ENCODE assay signal across 28 cellular contexts in genomic region chr6:163513570-163514166, GRCh38.
DNase-seq lines count a peak whose midpoint lies in the region; ATAC-seq and TF ChIP-seq lines count a peak whose summit lies in the region.
"Had no signal": no experiment of that assay in that cellular context is flagged by ENCODE, and none has a peak within 500 bp of the region (broad histone marks: within the 10 kb centered on the region; RNA-seq: fewer than 3 reads in every experiment).

No MANE protein-coding gene starts in this region.

- H3K9me2 ChIP-seq in MM.1S (replicated peaks; ENCODE audit: insufficient read depth, low read length): no peaks in the 10 kb centered on the region

- no peak overlapping the region for H3K9ac ChIP-seq in MM.1S (ENCODE audit: low read length)
- H3K9ac ChIP-seq: SK-N-SH had no signal

- WGBS in right lobe of liver (ENCODE audit: insufficient coverage, low coverage, low lambda C conversion rate, missing lambda C conversion rate): 85% methylated on average over 2 of the region's 2 CpGs

- no peak for TF ChIP-seq CTCF in right lobe of liver (IDR thresholded peaks at IDR 0.05)
- no peak for TF ChIP-seq CTCF in upper lobe of right lung (IDR thresholded peaks at IDR 0.05)
- no peak for TF ChIP-seq CTCF in MM.1S (IDR thresholded peaks at IDR 0.05; ENCODE audit: low read length)

- H3K4me1 ChIP-seq in right lobe of liver (peaks cover 0 to 17% (median 2%) of the 10 kb centered on the region in 4 donors), upper lobe of right lung (no peaks in the 10 kb centered on the region), MM.1S (ENCODE audit: low read length) (no peaks in the 10 kb centered on the region)
- H3K4me1 ChIP-seq: uterus had no signal

- intact Hi-C loops in Right ventricle myocardium superior (cut with DNase I) (no loop called here), cardiac septum (cut with DNase I) (no loop called here), right lobe of liver (cut with DNase I) (no loop called here), upper lobe of right lung (cut with DNase I) (no loop called here)

- H2AFZ ChIP-seq in MM.1S (ENCODE audit: low read length): no peak overlapping the region

- H3K9me3 ChIP-seq in right lobe of liver (no peaks in the 10 kb centered on the region), upper lobe of right lung (no peaks in the 10 kb centered on the region), MM.1S (replicated peaks; ENCODE audit: insufficient read depth, low read length) (no peaks in the 10 kb centered on the region)
- H3K9me3 ChIP-seq: SK-N-SH, suprapubic skin had no signal

- TF ChIP-seq POLR2A in erythroblast (IDR thresholded peaks at IDR 0.05; ENCODE audit: low read length) (no peak), right lobe of liver (IDR thresholded peaks at IDR 0.05) (no peak)

- peaks cover 19% of the 10 kb centered on the region for H3K79me2 ChIP-seq in MM.1S (ENCODE audit: low read length)

- H3K27me3 ChIP-seq in right lobe of liver (no peaks in the 10 kb centered on the region), upper lobe of right lung (no peaks in the 10 kb centered on the region), MM.1S (replicated peaks; ENCODE audit: insufficient read depth, low read length) (no peaks in the 10 kb centered on the region)
- H3K27me3 ChIP-seq: suprapubic skin, uterus had no signal

- peak overlapping the region in 1 of 3 donors; percentile 5 for H3K27ac ChIP-seq in right lobe of liver
- no peak overlapping the region for H3K27ac ChIP-seq in upper lobe of right lung
- H3K27ac ChIP-seq in MM.1S (ENCODE audit: low read length): no peak overlapping the region
- H3K27ac ChIP-seq: epithelial cell of prostate, suprapubic skin, uterus had no signal

- no peaks in the 10 kb centered on the region for H3F3A ChIP-seq in MM.1S (ENCODE audit: insufficient read depth, low read length)

- H3K36me3 ChIP-seq in right lobe of liver (no peaks in the 10 kb centered on the region), upper lobe of right lung (no peaks in the 10 kb centered on the region), MM.1S (replicated peaks; ENCODE audit: insufficient read depth, low read length) (no peaks in the 10 kb centered on the region)
- H3K36me3 ChIP-seq: suprapubic skin, uterus had no signal

- H4K20me1 ChIP-seq in MM.1S (ENCODE audit: insufficient read depth, low read length): no peaks in the 10 kb centered on the region

- DNase-seq in Right ventricle myocardium superior (no peak), cardiac septum (ENCODE audit: low spot score) (no peak), erythroblast (lab: John Stamatoyannopoulos, UW) (peak; percentile 44 to 67), right lobe of liver (peak in 1 of 3 donors; percentile 55), upper lobe of right lung (no peak), MM.1S (no peak), nucleus accumbens (lab: John Stamatoyannopoulos, UW) (no peak)
- DNase-seq: activated B cell treated with CpG ODN at 0.5 μM for 24 hours; activated CD4-positive, alpha-beta T cell treated with anti-CD3 and anti-CD28 coated beads, Interleukin-2, amount 50 U/mL, for 4 hours; activated CD8-positive, alpha-beta memory T cell treated with anti-CD3 and anti-CD28 coated beads, Interleukin-2, amount 50 U/mL, for 4 hours; DMS53; effector CD4-positive, alpha-beta T cell; H9; hypothalamus; NCI-H1092 treated with DMSO at 0.1 percent for 48 hours; NCI-H187 treated with DMSO at 0.1 percent for 48 hours; NCI-H526; RPMI8226; SK-N-SH; uterus had no signal

- ATAC-seq in Right ventricle myocardium superior (ENCODE audit: poor library complexity) (peak; percentile 47), right lobe of liver (peak; percentile 91 to 97 (median 95)), upper lobe of right lung (peak; percentile 55), GM18867 (IDR thresholded peaks at IDR 0.05; ENCODE audit: unreplicated experiment) (no peak)
- ATAC-seq: activated naive CD4-positive, alpha-beta T cell treated with anti-CD3 and anti-CD28 coated beads, Interleukin-2, amount 50 U/mL, for 72 hours; activated T-helper 17 cell treated with anti-CD3 and anti-CD28 coated beads, Interleukin-2, amount 50 U/mL, for 72 hours; stimulated activated effector memory CD8-positive, alpha-beta T cell treated with anti-CD3 and anti-CD28 coated beads, Interleukin-12 subunit alpha, Interleukin-12 subunit beta, amount 100 ng/mL, for 72 hours had no signal

- H3K4me3 ChIP-seq in right lobe of liver: no peak overlapping the region
- H3K4me3 ChIP-seq in upper lobe of right lung: no peak overlapping the region
- H3K4me3 ChIP-seq in MM.1S (ENCODE audit: low read length): no peak overlapping the region
- H3K4me3 ChIP-seq: lung, smooth muscle cell, suprapubic skin, uterus had no signal

- no peak overlapping the region for H3K4me2 ChIP-seq in MM.1S (ENCODE audit: low read depth, low read length)
- H3K4me2 ChIP-seq: SK-N-SH, smooth muscle cell had no signal

Comparison
In these comparisons a context has a peak if more than half of its experiments do, and no peak if none do; other contexts are left out.
1. DNase-seq: peak in erythroblast (2 of 2); none in Right ventricle myocardium superior (single experiment), cardiac septum (single experiment), upper lobe of right lung (single experiment), MM.1S (single experiment) and nucleus accumbens (0 of 56).